ENCODE assay signal across 33 cellular contexts in the genomic region with DNA sequence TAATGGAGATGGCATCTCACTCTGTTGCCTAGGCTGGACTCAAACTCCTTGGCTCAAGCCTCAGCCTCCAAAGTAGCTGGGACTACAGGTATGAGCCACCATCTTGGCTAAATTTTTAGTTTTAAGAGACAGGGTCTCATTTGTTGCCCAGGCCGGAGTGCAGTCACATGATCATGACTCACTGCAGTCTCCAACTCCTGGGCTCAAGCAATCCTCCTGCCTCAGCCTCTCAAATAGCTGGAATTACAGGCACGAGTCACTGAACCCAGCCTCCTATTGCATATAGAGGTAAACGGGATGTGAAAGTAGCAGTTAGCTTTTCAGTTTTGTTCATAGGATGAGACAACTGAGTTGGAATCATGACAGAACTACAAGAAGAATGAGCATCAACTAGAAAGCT. TPM values are rescaled to one million over a fixed set of nuclear protein-coding genes. Genes with fewer than 3 reads are reported as not detected.
"Had no signal": no experiment of that assay in that cellular context is flagged by ENCODE, and none has a peak within 500 bp of the region (broad histone marks: within the 10 kb centered on the region; RNA-seq: fewer than 3 reads in every experiment).

No MANE protein-coding gene starts in this region.

- H3K4me1 ChIP-seq: ascending aorta, body of pancreas, breast epithelium had no signal

- H3K9me3 ChIP-seq: adrenal gland, ascending aorta, body of pancreas, breast epithelium had no signal

- ATAC-seq: activated naive CD4-positive, alpha-beta T cell treated with anti-CD3 and anti-CD28 coated beads, Interleukin-2, amount 50 U/mL, for 72 hours; activated naive CD8-positive, alpha-beta T cell treated with anti-CD3 and anti-CD28 coated beads, Interleukin-2, amount 50 U/mL, for 24 hours; activated T-cell treated with anti-CD3 and anti-CD28 coated beads, Interleukin-2, amount 50 U/mL, for 4 hours; activated T-cell treated with anti-CD3 and anti-CD28 coated beads, Interleukin-2, amount 50 U/mL, for 72 hours; activated T-helper 17 cell treated with anti-CD3 and anti-CD28 coated beads, Interleukin-2, amount 50 U/mL, for 72 hours; body of pancreas had no signal

- H3K36me3 ChIP-seq: adrenal gland, ascending aorta, brain microvascular endothelial cell, breast epithelium, cardiac muscle cell had no signal

- H3K27me3 ChIP-seq: adrenal gland, ascending aorta, body of pancreas, brain microvascular endothelial cell, breast epithelium, cardiac muscle cell had no signal

- H3K4me3 ChIP-seq: adrenal gland, ascending aorta, body of pancreas, breast epithelium, cardiac muscle cell had no signal

- H3K27ac ChIP-seq: adrenal gland, ascending aorta, body of pancreas, breast epithelium, cardiac muscle cell had no signal

- DNase-seq: activated effector memory CD4-positive, alpha-beta T cell treated with anti-CD3 and anti-CD28 coated beads, Interleukin-2, amount 50 U/mL, for 16 hours; activated effector memory CD4-positive, alpha-beta T cell treated with Interleukin-2 at 50 U/mL for 16 hours; activated gamma-delta T cell; activated gamma-delta T cell treated with Interleukin-2 at 50 U/mL for 16 hours; activated naive CD4-positive, alpha-beta T cell; activated naive CD4-positive, alpha-beta T cell treated with anti-CD3 and anti-CD28 coated beads for 36 hours; activated naive CD4-positive, alpha-beta T cell treated with anti-CD3 and anti-CD28 coated beads, Interleukin-2, amount 10 ng/mL, durations not matched to agents 7 days and 5 days; activated naive CD4-positive, alpha-beta T cell treated with anti-CD3 and anti-CD28 coated beads, Interleukin-2, amount 50 U/mL, for 16 hours; activated naive CD4-positive, alpha-beta T cell treated with Interleukin-2 at 50 U/mL for 16 hours; activated naive CD8-positive, alpha-beta T cell treated with anti-CD3 and anti-CD28 coated beads for 36 hours; activated naive CD8-positive, alpha-beta T cell treated with anti-CD3 and anti-CD28 coated beads, Interleukin-2, amount 10 ng/mL, durations not matched to agents 7 days and 5 days; activated naive CD8-positive, alpha-beta T cell treated with anti-CD3 and anti-CD28 coated beads, Interleukin-2, amount 50 U/mL, for 24 hours; activated T-cell treated with anti-CD3 and anti-CD28 coated beads, Interleukin-2, amount 50 U/mL, for 1 hour; activated T-cell treated with anti-CD3 and anti-CD28 coated beads, Interleukin-2, amount 50 U/mL, for 24 hours; activated T-cell treated with anti-CD3 and anti-CD28 coated beads, Interleukin-2, amount 50 U/mL, for 4 hours; activated T-cell treated with anti-CD3 and anti-CD28 coated beads, Interleukin-2, amount 50 U/mL, for 48 hours; activated T-cell treated with anti-CD3 and anti-CD28 coated beads, Interleukin-2, amount 50 U/mL, for 72 hours; adrenal gland; amniotic stem cell; amygdala; anterior cingulate cortex; aorta; body of pancreas; caudate nucleus; central memory CD4-positive, alpha-beta T cell; cerebellar nuclear complex had no signal

RNA-seq across cellular contexts. Expression of a gene that starts 39.2 kb away (rescaled TPM):
- polyA plus RNA-seq: adipose tissue, adrenal gland, aorta, cardiac muscle cell had no signal
